In genomic region chr11:95849087-95849825, GRCh38 we compare ENCODE assay signal across 9 cellular contexts. TPM values are rescaled to one million over a fixed set of nuclear protein-coding genes. Genes with fewer than 3 reads are reported as not detected.
DNase-seq lines count a peak whose midpoint lies in the region; ATAC-seq, FAIRE-seq and TF ChIP-seq lines count a peak whose summit lies in the region.
"Had no signal": no experiment of that assay in that cellular context is flagged by ENCODE, and none has a peak within 500 bp of the region (broad histone marks: within the 10 kb centered on the region; RNA-seq: fewer than 3 reads in every experiment).

No MANE protein-coding gene starts in this region.

- no peak for TF ChIP-seq POLR2A in H54 (IDR thresholded peaks at IDR 0.05; ENCODE audit: low read depth, low read length)

- peak in 1 of 2 donors; percentile 53 for ATAC-seq in activated T-cell treated with anti-CD3 and anti-CD28 coated beads, Interleukin-2, amount 50 U/mL, for 4 hours
- ATAC-seq in psoas muscle (peak; percentile 76 to 98 (median 88)), GM21576 (IDR thresholded peaks at IDR 0.05; ENCODE audit: unreplicated experiment) (no peak)

- H3K27ac ChIP-seq in psoas muscle, result no peak overlapping the region
- H3K27ac ChIP-seq: BLaER1 had no signal

- WGBS in psoas muscle, 3 donors, result 73 to 76% (median 73%) methylated on average over 6 of the region's 6 CpGs

- peak; percentile 5 for DNase-seq in DMS79 treated with DMSO at 0.1 percent for 48 hours (lab: John Stamatoyannopoulos, UW)
- DNase-seq in DMS79 (lab: John Stamatoyannopoulos, UW), result no peak
- DNase-seq in H54 (ENCODE audit: insufficient read length, low spot score), result no peak
- DNase-seq in NCI-H345 treated with DMSO at 0.1 percent for 48 hours (lab: John Stamatoyannopoulos, UW; ENCODE audit: unreplicated experiment), result peak; percentile 5
- peak; percentile 19 for DNase-seq in activated T-cell treated with anti-CD3 and anti-CD28 coated beads, Interleukin-2, amount 50 U/mL, for 4 hours
- peak; percentile 28 for DNase-seq in glutamatergic neuron
- peak in 1 of 2 donors; percentile 51 for DNase-seq in psoas muscle

- no peaks in the 10 kb centered on the region for H3K9me3 Mint-ChIP-seq in activated T-cell treated with anti-CD3 and anti-CD28 coated beads, Interleukin-2, amount 50 U/mL, for 4 hours
- H3K9me3 Mint-ChIP-seq in glutamatergic neuron (ENCODE audit: unreplicated experiment), result peaks cover 3% of the 10 kb centered on the region

- peak; percentile 96 for FAIRE-seq in H54 (lab: Jason Lieb, UNC)

- H3K4me3 ChIP-seq in psoas muscle, result no peak overlapping the region
- H3K4me3 ChIP-seq: BLaER1 had no signal

- H3K4me3 Mint-ChIP-seq in activated T-cell treated with anti-CD3 and anti-CD28 coated beads, Interleukin-2, amount 50 U/mL, for 4 hours, result no peak overlapping the region
- H3K4me3 Mint-ChIP-seq in glutamatergic neuron (ENCODE audit: unreplicated experiment), result no peak overlapping the region

- H3K36me3 Mint-ChIP-seq in activated T-cell treated with anti-CD3 and anti-CD28 coated beads, Interleukin-2, amount 50 U/mL, for 4 hours (ENCODE audit: insufficient read depth), result peaks cover 15% of the 10 kb centered on the region
- no peaks in the 10 kb centered on the region for H3K36me3 Mint-ChIP-seq in glutamatergic neuron (ENCODE audit: unreplicated experiment)

- TF ChIP-seq CTCF in glutamatergic neuron (IDR thresholded peaks at IDR 0.05; ENCODE audit: partially characterized antibody, unreplicated experiment) (peak; percentile 10), psoas muscle (IDR thresholded peaks at IDR 0.05) (peak; percentile 31)

- H3K9me3 ChIP-seq in psoas muscle, result no peaks in the 10 kb centered on the region
- H3K9me3 ChIP-seq: BLaER1 had no signal

- intact Hi-C loops in psoas muscle (cut with DNase I), result no loop called here

- H3K27me3 Mint-ChIP-seq in activated T-cell treated with anti-CD3 and anti-CD28 coated beads, Interleukin-2, amount 50 U/mL, for 4 hours (ENCODE audit: low read depth), result no peaks in the 10 kb centered on the region
- H3K27me3 Mint-ChIP-seq in glutamatergic neuron (ENCODE audit: unreplicated experiment), result no peaks in the 10 kb centered on the region

- no peaks in the 10 kb centered on the region for H3K4me1 Mint-ChIP-seq in activated T-cell treated with anti-CD3 and anti-CD28 coated beads, Interleukin-2, amount 50 U/mL, for 4 hours (ENCODE audit: low read depth)
- no peaks in the 10 kb centered on the region for H3K4me1 Mint-ChIP-seq in glutamatergic neuron (ENCODE audit: low read depth, unreplicated experiment)

- no peaks in the 10 kb centered on the region for H3K4me1 ChIP-seq in psoas muscle
- H3K4me1 ChIP-seq: BLaER1 had no signal

- H3K27me3 ChIP-seq in psoas muscle (ENCODE audit: insufficient read depth in 3 of 3, low read length in 2 of 3), result no peaks in the 10 kb centered on the region
- H3K27me3 ChIP-seq: BLaER1 had no signal

- H3K36me3 ChIP-seq in psoas muscle (ENCODE audit: insufficient read depth in 1 of 2, low read depth in 1 of 2), result peaks cover 2 to 72% of the 10 kb centered on the region in 2 donors

- no peak overlapping the region for H3K27ac Mint-ChIP-seq in glutamatergic neuron (ENCODE audit: unreplicated experiment)

RNA-seq across cellular contexts. Expression of gene CEP57, which starts 59.0 kb away (rescaled TPM):
- total RNA-seq in activated T-cell treated with anti-CD3 and anti-CD28 coated beads, Interleukin-2, amount 50 U/mL, for 4 hours, result 10 to 100 TPM; 27.7 to 40.1 (median 39.0) TPM
- total RNA-seq in glutamatergic neuron (ENCODE audit: unreplicated experiment), result 52.1 TPM
- 10 to 100 TPM; 13.6 to 27.1 (median 15.7) TPM for total RNA-seq in psoas muscle
- 10 to 100 TPM in 1 of 3 donors, 1 to 10 TPM in 2; 7.7 to 15.8 (median 7.9) TPM for polyA plus RNA-seq in psoas muscle

RNA-seq across cellular contexts. Expression of gene FAM76B, which starts 59.7 kb away (rescaled TPM):
- 10 to 100 TPM; 19.8 to 25.3 (median 23.2) TPM for total RNA-seq in activated T-cell treated with anti-CD3 and anti-CD28 coated beads, Interleukin-2, amount 50 U/mL, for 4 hours
- total RNA-seq in glutamatergic neuron (ENCODE audit: unreplicated experiment) (33.9 TPM), psoas muscle (1 to 10 TPM; 5.8 to 9.4 (median 6.0) TPM)
- 1 to 10 TPM; 4.0 to 5.9 (median 4.4) TPM for polyA plus RNA-seq in psoas muscle

Comparison
In these comparisons a context has a peak if more than half of its experiments do, and no peak if none do; other contexts are left out.
1. DNase-seq: peak in DMS79 treated with DMSO at 0.1 percent for 48 hours (single experiment), NCI-H345 treated with DMSO at 0.1 percent for 48 hours (single experiment), activated T-cell treated with anti-CD3 and anti-CD28 coated beads, Interleukin-2, amount 50 U/mL, for 4 hours (single experiment) and glutamatergic neuron (single experiment); none in DMS79 (single experiment) and H54 (single experiment).